ENCODE assay signal across 25 cellular contexts in genomic region chr5:90173299-90174030, GRCh38.
"Had no signal": no experiment of that assay in that cellular context is flagged by ENCODE, and none has a peak within 500 bp of the region (broad histone marks: within the 10 kb centered on the region; RNA-seq: fewer than 3 reads in every experiment).

No MANE protein-coding gene starts in this region.

- H3K4me3 ChIP-seq: gastroesophageal sphincter, left lung, lower lobe of right lung, right atrium auricular region, smooth muscle cell, stomach, thyroid gland, upper lobe of left lung, vagina had no signal

- ATAC-seq: activated naive CD4-positive, alpha-beta T cell treated with anti-CD3 and anti-CD28 coated beads, Interleukin-2, amount 50 U/mL, for 72 hours; activated T-cell treated with anti-CD3 and anti-CD28 coated beads, Interleukin-2, amount 50 U/mL, for 4 hours; gastroesophageal sphincter; left lung; lower lobe of right lung; natural killer cell treated with Interleukin-12 subunit alpha and Interleukin-12 subunit beta and Interleukin-15 and Interleukin-18, amount 100 ng/mL, for 72 hours; stimulated activated naive B cell treated with anti-CD40 and anti-IgM and Interleukin-4, amounts not matched to agents 10 μg/mL and 1 μg/mL and 100 μg/mL, for 72 hours; WTC11 had no signal

- DNase-seq: activated CD4-positive, alpha-beta memory T cell treated with anti-CD3 and anti-CD28 coated beads, Interleukin-2, amount 10 ng/mL, durations not matched to agents 7 days and 5 days; activated CD4-positive, alpha-beta T cell treated with anti-CD3 and anti-CD28 coated beads for 1 hour; activated CD4-positive, alpha-beta T cell treated with anti-CD3 and anti-CD28 coated beads, Interleukin-2, amount 10 ng/mL, durations not matched to agents 7 days and 5 days; activated CD8-positive, alpha-beta memory T cell treated with anti-CD3 and anti-CD28 coated beads, Interleukin-2, amount 50 U/mL, for 48 hours; activated T-cell treated with anti-CD3 and anti-CD28 coated beads, Interleukin-2, amount 50 U/mL, for 4 hours; brain microvascular endothelial cell; caudate nucleus; head of caudate nucleus; hypothalamus; immature natural killer cell; left lung; lower lobe of right lung; mesenchymal stem cell; stimulated activated CD4-positive, alpha-beta T cell treated with anti-CD3 and anti-CD28 coated beads, Interleukin-1b, Interleukin-23, amount 100 ng/mL, for 48 hours; stimulated activated naive B cell treated with anti-CD40 and anti-IgM and Interleukin-4, amounts not matched to agents 10 μg/mL and 1 μg/mL and 100 μg/mL, for 72 hours; stomach; thyroid gland; upper lobe of left lung had no signal
